20 cellular contexts compared by ENCODE assay signal in the genomic region with DNA sequence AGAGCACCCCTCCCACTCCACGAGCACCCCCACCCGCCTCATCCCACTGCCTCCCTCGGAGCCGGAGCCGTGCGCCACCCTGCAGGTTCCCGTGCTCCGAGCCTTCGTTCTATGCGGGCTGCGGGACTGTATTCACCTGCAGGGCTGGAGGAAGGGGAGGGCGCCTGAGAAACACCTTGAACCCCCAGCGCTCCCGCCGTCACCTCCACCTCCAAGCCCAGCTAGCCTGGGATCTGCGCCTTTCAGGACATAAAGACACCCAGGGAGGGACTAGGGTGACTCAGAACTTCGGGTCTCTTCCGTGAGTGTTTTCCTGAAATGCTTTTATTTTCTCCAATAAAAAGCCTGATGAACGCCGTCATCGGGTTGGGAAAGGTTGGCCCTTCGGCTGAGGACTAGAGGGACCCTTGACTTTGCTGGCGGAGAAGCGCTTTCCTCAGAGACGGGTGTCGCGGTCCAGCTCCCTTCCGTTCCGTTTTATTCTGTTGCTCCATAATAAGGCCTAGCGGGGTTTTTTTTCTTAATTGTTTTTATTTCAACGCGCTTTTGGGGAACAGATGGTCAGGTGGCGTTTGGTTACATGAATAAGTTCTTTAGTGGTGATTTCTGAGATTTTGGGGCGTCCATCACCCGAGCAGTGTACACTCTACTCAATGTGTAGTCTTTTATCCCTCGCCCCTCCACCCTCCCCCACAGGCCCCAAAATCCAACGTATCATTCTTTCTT. TPM values are rescaled to one million over a fixed set of nuclear protein-coding genes. Genes with fewer than 3 reads are reported as not detected.
DNase-seq lines count a peak whose midpoint lies in the region; ATAC-seq, FAIRE-seq and TF ChIP-seq lines count a peak whose summit lies in the region.
"Had no signal": no experiment of that assay in that cellular context is flagged by ENCODE, and none has a peak within 500 bp of the region (broad histone marks: within the 10 kb centered on the region; RNA-seq: fewer than 3 reads in every experiment).

No MANE protein-coding gene starts in this region.

- BruUV-seq in HepG2 (replicated peaks; lab: Mats Ljungman, UMichigan) = no TSS peak

- H3K27me3 ChIP-seq in HepG2 (ENCODE audit: control insufficient read depth in 1 of 2, insufficient read depth in 2 of 2, low read length in 2 of 2) = peaks cover 8 to 63% of the 10 kb centered on the region in 2 experiments; a peak in 4 of 5 replicates

- intact Hi-C loops in HepG2 (cut with micrococcal nuclease; ENCODE audit: unreplicated experiment) = no loop called here

- no peak overlapping the region for H3K4me3 ChIP-seq in HepG2 (replicated peaks in 1 of 3; ENCODE audit: insufficient read depth in 1 of 3, low read depth in 2 of 3, low read length in 3 of 3)
- H3K4me3 ChIP-seq: HAP-1, prostate gland, uterus had no signal

- no peak overlapping the region for H3K4me3 Mint-ChIP-seq in activated naive CD4-positive, alpha-beta T cell treated with anti-CD3 and anti-CD28 coated beads, Interleukin-2, amount 10 ng/mL, durations not matched to agents 7 days and 5 days
- peak overlapping the region; percentile 58 for H3K4me3 Mint-ChIP-seq in central memory CD8-positive, alpha-beta T cell
- H3K4me3 Mint-ChIP-seq in naive B cell = peak overlapping the region in 6 of 8 donors; percentile 53 to 80 (median 75)

- POLR2A ChIA-PET in HepG2 (lab: Yijun Ruan, JAX) = no interaction called here

- no peaks in the 10 kb centered on the region for H3K9me3 Mint-ChIP-seq in activated naive CD4-positive, alpha-beta T cell treated with anti-CD3 and anti-CD28 coated beads, Interleukin-2, amount 10 ng/mL, durations not matched to agents 7 days and 5 days
- H3K9me3 Mint-ChIP-seq in central memory CD8-positive, alpha-beta T cell = no peaks in the 10 kb centered on the region
- H3K9me3 Mint-ChIP-seq in naive B cell = peaks cover 0 to 4% (median 2%) of the 10 kb centered on the region in 7 donors

- TF ChIP-seq CTCF in HepG2 (CRISPR knock-in tag; IDR thresholded peaks at IDR 0.05) = no peak

- H3K79me2 ChIP-seq in HepG2 (ENCODE audit: insufficient read depth, low read length) = no peaks in the 10 kb centered on the region

- ATAC-seq in central memory CD8-positive, alpha-beta T cell (replicated peaks; ENCODE audit: extremely low read depth, poor library complexity, severe bottlenecking) = no peak
- no peak for ATAC-seq in naive B cell (ENCODE audit: low read depth in 2 of 2)
- no peak for ATAC-seq in HG03460 (IDR thresholded peaks at IDR 0.05; ENCODE audit: unreplicated experiment)
- no peak for ATAC-seq in HepG2

- H3K4me2 ChIP-seq in HepG2 (ENCODE audit: low read depth, low read length) = no peak overlapping the region

- TF ChIP-seq EP300 in HepG2 (IDR thresholded peaks at IDR 0.05; ENCODE audit: low read depth in 2 of 2, low read length in 2 of 2) (no peak), HepG2 (CRISPR knock-in tag; IDR thresholded peaks at IDR 0.05; ENCODE audit: borderline replicate concordance) (no peak)

- CTCF ChIA-PET in activated naive CD4-positive, alpha-beta T cell treated with anti-CD3 and anti-CD28 coated beads, Interleukin-2, amount 10 ng/mL, durations not matched to agents 7 days and 5 days (lab: Charles Lee) = no interaction called here
- CTCF ChIA-PET in HepG2 (lab: Yijun Ruan, JAX; ENCODE audit: low intra/inter-chr PET ratio, low total read pairs) = no interaction called here

- no peak overlapping the region for H3K27ac ChIP-seq in HepG2 (ENCODE audit: extremely low read length, insufficient read depth, low read length)
- H3K27ac ChIP-seq: prostate gland, stomach, uterus, WERI-Rb-1 had no signal

- H3K9ac ChIP-seq in HepG2 (ENCODE audit: insufficient read depth, low read depth, low read length) = no peak overlapping the region

- H3K36me3 ChIP-seq in HepG2 (replicated peaks in 1 of 2; ENCODE audit: control insufficient read depth in 1 of 2, insufficient read depth in 2 of 2, low read length in 2 of 2) = no peaks in the 10 kb centered on the region
- H3K36me3 ChIP-seq: HAP-1, prostate gland, stomach, uterus, WERI-Rb-1 had no signal

- in situ Hi-C loops in HepG2 (cut with HindIII; ENCODE audit: extremely low pct_ligation_motif_present, low pct_unique_long_range_greater_than_20kb) = no loop called here

- TF ChIP-seq RAD21 in HepG2 (CRISPR knock-in tag; IDR thresholded peaks at IDR 0.05) = no peak

- H3K9me3 ChIP-seq in HepG2 (ENCODE audit: low read length) = no peaks in the 10 kb centered on the region
- H3K9me3 ChIP-seq: HAP-1, prostate gland, uterus had no signal

- no peaks in the 10 kb centered on the region for H4K20me1 ChIP-seq in HepG2 (ENCODE audit: insufficient read depth, low read length)

- peaks cover 20% of the 10 kb centered on the region for H3K4me1 Mint-ChIP-seq in activated naive CD4-positive, alpha-beta T cell treated with anti-CD3 and anti-CD28 coated beads, Interleukin-2, amount 10 ng/mL, durations not matched to agents 7 days and 5 days
- H3K4me1 Mint-ChIP-seq in central memory CD8-positive, alpha-beta T cell = peaks cover 16% of the 10 kb centered on the region
- H3K4me1 Mint-ChIP-seq in naive B cell = peaks cover 14 to 39% (median 36%) of the 10 kb centered on the region in 3 donors

- peak overlapping the region; percentile 49 for H3K27ac Mint-ChIP-seq in activated naive CD4-positive, alpha-beta T cell treated with anti-CD3 and anti-CD28 coated beads, Interleukin-2, amount 10 ng/mL, durations not matched to agents 7 days and 5 days
- H3K27ac Mint-ChIP-seq in central memory CD8-positive, alpha-beta T cell (ENCODE audit: low read depth) = no peak overlapping the region
- H3K27ac Mint-ChIP-seq in naive B cell = peak overlapping the region in 2 of 6 donors; percentile 44 to 91

- TF ChIP-seq POLR2A in HepG2 (IDR thresholded peaks at IDR 0.05; ENCODE audit: insufficient read depth in 1 of 2, low read depth in 2 of 2, low read length in 2 of 2) = no peak

- H3K4me1 ChIP-seq in HepG2 (ENCODE audit: insufficient read depth, low read length) = no peaks in the 10 kb centered on the region
- H3K4me1 ChIP-seq: HAP-1 had no signal

- FAIRE-seq in HepG2 (lab: Jason Lieb, UNC) = no peak
- FAIRE-seq: frontal cortex had no signal

- WGBS in HepG2 (ENCODE audit: low lambda C conversion rate) = 22% methylated on average over 34 of the region's 37 CpGs

- no peak for DNase-seq in activated naive CD4-positive, alpha-beta T cell treated with anti-CD3 and anti-CD28 coated beads, Interleukin-2, amount 10 ng/mL, durations not matched to agents 7 days and 5 days
- DNase-seq in activated naive CD4-positive, alpha-beta T cell treated with anti-CD3 and anti-CD28 coated beads, Interleukin-2, amount 50 U/mL, for 16 hours = no peak
- DNase-seq in central memory CD8-positive, alpha-beta T cell (ENCODE audit: low spot score in 2 of 2) = no peak
- DNase-seq in naive B cell (no peak), NCI-H1436 (lab: John Stamatoyannopoulos, UW) (no peak), HepG2 (ENCODE audit: low spot score) (no peak), NCI-H2171 (lab: John Stamatoyannopoulos, UW) (no peak)
- DNase-seq: activated CD8-positive, alpha-beta memory T cell treated with anti-CD3 and anti-CD28 coated beads, Interleukin-2, amount 50 U/mL, for 48 hours; NCI-H2081 treated with DMSO at 0.1 percent for 48 hours; NCI-H748 treated with DMSO at 0.1 percent for 48 hours; stomach; uterus; WERI-Rb-1 had no signal

- H3K27me3 Mint-ChIP-seq in activated naive CD4-positive, alpha-beta T cell treated with anti-CD3 and anti-CD28 coated beads, Interleukin-2, amount 10 ng/mL, durations not matched to agents 7 days and 5 days = peaks cover 97% of the 10 kb centered on the region
- peaks cover 70% of the 10 kb centered on the region for H3K27me3 Mint-ChIP-seq in central memory CD8-positive, alpha-beta T cell
- H3K27me3 Mint-ChIP-seq in naive B cell = peaks cover 38 to 81% (median 62%) of the 10 kb centered on the region in 3 donors

- H3K36me3 Mint-ChIP-seq in activated naive CD4-positive, alpha-beta T cell treated with anti-CD3 and anti-CD28 coated beads, Interleukin-2, amount 10 ng/mL, durations not matched to agents 7 days and 5 days = peaks cover 3% of the 10 kb centered on the region
- peaks cover 14% of the 10 kb centered on the region for H3K36me3 Mint-ChIP-seq in central memory CD8-positive, alpha-beta T cell (ENCODE audit: insufficient read depth)
- peaks cover 5 to 20% of the 10 kb centered on the region in 2 donors for H3K36me3 Mint-ChIP-seq in naive B cell

- no peak overlapping the region for H2AFZ ChIP-seq in HepG2 (ENCODE audit: low read length)

TF ChIP-seq in HepG2, 621 proteins besides CTCF, POLR2A, EP300 and RAD21 (continues in another document):
- TF ChIP-seq ZFP36 (IDR thresholded peaks at IDR 0.05; ENCODE audit: borderline replicate concordance, low read depth, low read length, partially characterized antibody) = no peak
- TF ChIP-seq GZF1 (CRISPR knock-in tag; IDR thresholded peaks at IDR 0.05) = no peak
- TF ChIP-seq JARID2 (CRISPR knock-in tag; IDR thresholded peaks at IDR 0.05; ENCODE audit: insufficient replicate concordance) = no peak
- no peak for TF ChIP-seq ZNF432 (CRISPR knock-in tag; IDR thresholded peaks at IDR 0.05; ENCODE audit: borderline replicate concordance)
- no peak for TF ChIP-seq SMARCC2 (IDR thresholded peaks at IDR 0.05)
- TF ChIP-seq ZNF749 (CRISPR knock-in tag; IDR thresholded peaks at IDR 0.05; ENCODE audit: borderline replicate concordance) = no peak

RNA-seq across cellular contexts. Expression of a gene that starts 4.6 kb away (rescaled TPM):
- polyA plus RNA-seq in naive B cell (ENCODE audit: low read depth in 6 of 6) (not detected), HepG2 (2011; rRNA removed) (not detected in 2 replicates)
- not detected in 2 replicates for total RNA-seq in HepG2 (2016; rRNA removed; fragmentation: Illumina TruSeq; extraction: Trizol)
- not detected in 2 replicates for total RNA-seq in HepG2 (2016; cell fraction: cytosol; rRNA removed; fragmentation: Illumina TruSeq; extraction: Trizol; ENCODE audit: low read depth)
- total RNA-seq in HepG2 (2016; cell fraction: insoluble cytoplasmic fraction; rRNA removed; fragmentation: Illumina TruSeq; extraction: Trizol) = not detected in 2 replicates
- total RNA-seq in HepG2 (2016; cell fraction: membrane; rRNA removed; fragmentation: Illumina TruSeq; extraction: Trizol) = not detected in 2 replicates
- total RNA-seq in HepG2 (2016; cell fraction: nucleus; rRNA removed; fragmentation: Illumina TruSeq; extraction: Trizol) = not detected in 2 replicates
- not detected in 2 replicates for polyA plus RNA-seq in HepG2 (2011; cell fraction: cytosol; rRNA removed)
- polyA plus RNA-seq in HepG2 (2011; cell fraction: nucleus; rRNA removed) = not detected in 2 replicates
- not detected in 2 replicates for polyA plus RNA-seq in HepG2 (2012)
- not detected in 2 replicates for polyA plus RNA-seq in HepG2 (2016; cell fraction: cytosol; fragmentation: Illumina TruSeq; extraction: Trizol; ENCODE audit: low read depth)
- polyA plus RNA-seq in HepG2 (2016; cell fraction: insoluble cytoplasmic fraction; fragmentation: Illumina TruSeq; extraction: Trizol; ENCODE audit: low read depth) = not detected in 2 replicates
- not detected in 2 replicates for polyA plus RNA-seq in HepG2 (2016; cell fraction: membrane; fragmentation: Illumina TruSeq; extraction: Trizol; ENCODE audit: low read depth)
- not detected in 2 replicates for polyA plus RNA-seq in HepG2 (2016; cell fraction: nucleus; fragmentation: Illumina TruSeq; extraction: Trizol; ENCODE audit: insufficient read depth, low read depth)
- 0.82 TPM in 1 of 2 replicates, not detected in the other for polyA minus RNA-seq in HepG2 (2011; rRNA and poly(A)+ RNA removed; ENCODE audit: low replicate concordance)
- not detected in 2 replicates for polyA minus RNA-seq in HepG2 (2011; cell fraction: cytosol; rRNA and poly(A)+ RNA removed)
- not detected in 2 replicates for polyA minus RNA-seq in HepG2 (2011; cell fraction: nucleus; rRNA and poly(A)+ RNA removed)
- total RNA-seq: frontal cortex, M059J, mucosa of gallbladder, prostate gland, stomach, uterus had no signal
- polyA plus RNA-seq: adipose tissue, stomach had no signal
